1 cellular context compared by ENCODE assay signal in the genomic region with DNA sequence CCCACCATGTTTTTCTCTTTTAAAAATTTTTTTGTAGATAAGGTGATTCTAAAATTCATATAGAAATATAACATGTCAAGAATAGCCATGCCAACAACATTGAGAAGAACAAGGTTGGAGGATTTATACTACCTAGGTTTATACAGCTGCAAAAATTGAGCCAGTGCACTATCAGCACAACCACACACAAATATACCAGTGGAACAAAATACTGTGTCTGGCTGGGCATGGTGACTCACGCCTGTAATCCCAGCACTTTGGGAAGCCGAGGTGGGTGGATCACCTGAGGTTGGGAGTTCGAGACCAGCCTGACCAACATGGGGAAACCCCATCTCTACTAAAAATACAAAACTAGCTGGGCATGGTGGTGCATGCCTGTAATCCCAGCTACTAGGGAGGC. TPM values are rescaled to one million over a fixed set of nuclear protein-coding genes. Genes with fewer than 3 reads are reported as not detected.
"Had no signal": no experiment of that assay in that cellular context is flagged by ENCODE, and none has a peak within 500 bp of the region (broad histone marks: within the 10 kb centered on the region; RNA-seq: fewer than 3 reads in every experiment).

No MANE protein-coding gene starts in this region.

RNA-seq across cellular contexts. Expression of a gene that starts 48.3 kb away (rescaled TPM):
- polyA plus RNA-seq: smooth muscle cell had no signal
